Comparison of ENCODE assay signal across 16 cellular contexts in the genomic region with DNA sequence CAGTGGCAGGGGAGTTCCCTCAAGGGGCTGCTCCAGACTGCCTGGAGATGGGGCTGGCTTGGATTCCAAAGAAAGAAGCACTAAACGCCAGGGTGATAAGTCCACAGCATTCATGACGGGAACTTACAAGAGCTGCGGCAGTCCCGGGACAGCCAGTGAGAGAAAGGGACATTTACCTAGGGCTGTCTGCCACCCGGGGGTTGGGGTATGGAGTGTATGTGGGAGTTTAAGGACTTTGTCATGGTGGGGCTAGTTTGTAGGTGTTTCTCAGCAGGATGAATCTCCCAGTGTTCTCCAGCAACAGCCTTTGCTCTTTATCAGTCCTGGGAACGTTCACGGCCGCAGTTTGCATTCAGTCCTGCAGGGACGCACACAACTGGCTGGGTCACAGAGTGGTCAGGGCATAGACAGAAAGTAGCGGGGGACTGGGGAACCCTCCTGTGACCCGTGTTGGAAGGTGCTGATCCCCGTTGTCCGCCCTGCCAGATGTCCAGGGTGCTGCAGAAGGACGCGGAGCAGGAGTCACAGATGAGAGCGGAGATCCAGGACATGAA. TPM values are rescaled to one million over a fixed set of nuclear protein-coding genes. Genes with fewer than 3 reads are reported as not detected.
"Had no signal": no experiment of that assay in that cellular context is flagged by ENCODE, and none has a peak within 500 bp of the region (broad histone marks: within the 10 kb centered on the region; RNA-seq: fewer than 3 reads in every experiment).

No MANE protein-coding gene starts in this region.

- H3K9me3 ChIP-seq: lower lobe of right lung, ovary, sigmoid colon, spleen, thyroid gland, uterus had no signal

- H3K36me3 ChIP-seq: ovary, uterus had no signal

- H3K27me3 ChIP-seq: ovary, sigmoid colon, spleen, thyroid gland, uterus had no signal

- DNase-seq: activated CD4-positive, alpha-beta T cell treated with anti-CD3 and anti-CD28 coated beads, Interleukin-2, amount 50 U/mL, for 48 hours; activated CD8-positive, alpha-beta memory T cell treated with anti-CD3 and anti-CD28 coated beads, Interleukin-2, amount 10 ng/mL, durations not matched to agents 7 days and 5 days; activated naive CD4-positive, alpha-beta T cell treated with anti-CD3 and anti-CD28 coated beads for 36 hours; activated T-cell treated with anti-CD3 and anti-CD28 coated beads, Interleukin-2, amount 50 U/mL, for 1 hour; caudate nucleus; immature natural killer cell; lower lobe of right lung; sigmoid colon; spleen; T-helper 9 cell; uterus had no signal

- H3K4me3 Mint-ChIP-seq: activated CD8-positive, alpha-beta memory T cell treated with anti-CD3 and anti-CD28 coated beads, Interleukin-2, amount 10 ng/mL, durations not matched to agents 7 days and 5 days; activated naive CD4-positive, alpha-beta T cell treated with anti-CD3 and anti-CD28 coated beads for 36 hours; mesothelial cell of epicardium had no signal

- H3K27ac ChIP-seq: lower lobe of right lung, ovary, sigmoid colon, spleen, thyroid gland, uterus had no signal

- H3K27me3 Mint-ChIP-seq: activated CD8-positive, alpha-beta memory T cell treated with anti-CD3 and anti-CD28 coated beads, Interleukin-2, amount 10 ng/mL, durations not matched to agents 7 days and 5 days had no signal

- H3K4me3 ChIP-seq: lower lobe of right lung, ovary, sigmoid colon, spleen, thyroid gland, uterus had no signal

- ATAC-seq: activated CD8-positive, alpha-beta memory T cell treated with anti-CD3 and anti-CD28 coated beads, Interleukin-2, amount 10 ng/mL, durations not matched to agents 7 days and 5 days; esophagus mucosa; lower lobe of right lung had no signal

- H3K9me3 Mint-ChIP-seq: activated naive CD4-positive, alpha-beta T cell treated with anti-CD3 and anti-CD28 coated beads for 36 hours; activated T-helper 2 cell treated with anti-CD3 and anti-CD28 coated beads, Interferon-gamma antibody, Interleukin-2, Interleukin-4, amounts not matched to agents 10 μg/mL and 5 μg/mL and 100 μg/mL, durations not matched to agents 14 hours and 24 hours and 36 hours; immature natural killer cell; mesothelial cell of epicardium had no signal

- H3K27ac Mint-ChIP-seq: activated CD8-positive, alpha-beta memory T cell treated with anti-CD3 and anti-CD28 coated beads, Interleukin-2, amount 10 ng/mL, durations not matched to agents 7 days and 5 days; activated naive CD4-positive, alpha-beta T cell treated with anti-CD3 and anti-CD28 coated beads for 36 hours; activated T-helper 2 cell treated with anti-CD3 and anti-CD28 coated beads, Interferon-gamma antibody, Interleukin-2, Interleukin-4, amounts not matched to agents 10 μg/mL and 5 μg/mL and 100 μg/mL, durations not matched to agents 14 hours and 24 hours and 36 hours; mesothelial cell of epicardium had no signal

RNA-seq across cellular contexts. Expression of gene LCA5L, which starts 55.3 kb away (rescaled TPM):
- total RNA-seq: activated CD8-positive, alpha-beta memory T cell treated with anti-CD3 and anti-CD28 coated beads, Interleukin-2, amount 10 ng/mL, durations not matched to agents 7 days and 5 days had no signal
- polyA plus RNA-seq: immature natural killer cell had no signal
